In the genomic region with DNA sequence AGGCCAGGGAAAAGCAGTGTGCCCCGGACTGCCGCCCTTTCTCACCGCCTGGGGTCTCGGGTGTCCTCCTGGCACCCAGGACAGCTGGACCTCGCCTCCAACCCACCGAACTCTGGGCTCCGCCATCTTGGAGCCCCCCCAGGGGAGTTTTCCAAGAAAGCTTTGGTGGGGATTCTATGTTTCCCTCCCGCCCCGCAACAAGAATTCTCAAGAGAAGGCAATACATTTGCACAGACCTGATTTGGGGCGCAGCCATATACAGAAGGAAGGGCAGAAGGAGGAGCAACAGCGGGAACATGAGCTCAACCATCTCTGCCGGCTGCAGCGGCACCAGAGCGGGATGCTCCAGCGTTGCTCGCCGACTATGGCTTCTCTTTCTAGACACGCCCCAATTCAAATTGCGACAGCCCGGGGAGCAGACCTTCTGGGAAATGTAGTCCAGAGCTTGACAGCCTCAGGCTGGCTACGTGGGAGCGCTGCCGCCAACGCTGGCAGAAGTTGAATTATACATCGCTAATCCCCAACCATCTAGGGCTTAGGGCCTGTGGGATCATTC, we compare ENCODE assay signal across 7 cellular contexts. TPM values are rescaled to one million over a fixed set of nuclear protein-coding genes. Genes with fewer than 3 reads are reported as not detected.
DNase-seq lines count a peak whose midpoint lies in the region; ATAC-seq and TF ChIP-seq lines count a peak whose summit lies in the region.

Gene RDH11, minus strand, starts transcription at position 371 of the 556 bp plus-strand sequence. Its CDS starts 61 bp downstream, at position 310.

- DNase-seq in NCI-H1930 (lab: John Stamatoyannopoulos, UW) (peak; percentile 80 to 81), T-helper 9 cell (peak; percentile 67), astrocyte of the cerebellum (ENCODE audit: low read depth) (peak; percentile 81), hepatic stellate cell (ENCODE audit: low spot score) (peak; percentile 85), renal cortical epithelial cell (ENCODE audit: low read depth) (peak; percentile 88)

- TF ChIP-seq CTCF in astrocyte of the cerebellum (IDR thresholded peaks at IDR 0.05; ENCODE audit: low read depth, low read length, missing control alignments), result no peak

- in situ Hi-C loops in astrocyte of the cerebellum (cut with HindIII; ENCODE audit: low sequenced_read_pairs), result no loop called here

- ATAC-seq in GM18502 (IDR thresholded peaks at IDR 0.05; ENCODE audit: poor library complexity, unreplicated experiment) (peak; percentile 89), HG02943 (IDR thresholded peaks at IDR 0.05; ENCODE audit: low read depth, unreplicated experiment) (peak; percentile 82)

- peak within 1 kb of the TSS; percentile 96 for H3K4me3 ChIP-seq in astrocyte of the cerebellum (ENCODE audit: low read depth, low read length)

RNA-seq across cellular contexts. Expression of gene RDH11, which starts in this region (rescaled TPM):
- total RNA-seq in renal cortical epithelial cell, result 138 and 165 TPM in 2 replicates

Comparison
In these comparisons a context has a peak if more than half of its experiments do, and no peak if none do; other contexts are left out.
1. Peak in every context shown above with its lines: DNase-seq, ATAC-seq and H3K4me3 ChIP-seq.